Comparison of ENCODE assay signal across 14 cellular contexts in the genomic region with DNA sequence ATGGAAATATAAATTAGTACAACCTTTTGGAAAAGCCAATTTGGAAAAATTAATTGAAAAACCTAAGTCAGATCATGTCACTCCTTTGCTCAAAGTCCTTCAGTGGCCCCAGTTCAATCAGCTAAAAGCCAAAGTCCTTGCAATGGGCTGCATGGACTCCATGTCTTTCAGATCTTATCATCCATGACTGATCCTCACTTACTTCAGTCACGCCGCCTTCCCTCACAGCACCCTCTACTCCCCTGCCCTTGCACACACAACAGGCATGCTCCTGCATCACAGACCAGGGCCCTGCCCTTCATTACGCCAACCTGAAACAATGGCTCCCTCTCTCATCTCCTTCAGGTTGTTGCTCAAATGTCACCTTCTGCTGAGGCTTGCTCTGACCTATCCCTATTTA. TPM values are rescaled to one million over a fixed set of nuclear protein-coding genes. Genes with fewer than 3 reads are reported as not detected.
"Had no signal": no experiment of that assay in that cellular context is flagged by ENCODE, and none has a peak within 500 bp of the region (broad histone marks: within the 10 kb centered on the region; RNA-seq: fewer than 3 reads in every experiment).

No MANE protein-coding gene starts in this region.

- H3K27me3 ChIP-seq: ascending aorta, foreskin keratinocyte, stomach, uterus had no signal

- H3K36me3 ChIP-seq: uterus had no signal

- H3K9me3 Mint-ChIP-seq: activated naive CD8-positive, alpha-beta T cell treated with anti-CD3 and anti-CD28 coated beads, Interleukin-2, amount 50 U/mL, for 24 hours; activated T-cell treated with anti-CD3 and anti-CD28 coated beads, Interleukin-2, amount 50 U/mL, for 72 hours; nephron progenitor cell had no signal

- H3K9me3 ChIP-seq: ascending aorta, stomach, uterus had no signal

- H3K27ac ChIP-seq: foreskin keratinocyte, stomach, uterus had no signal

- H3K27me3 Mint-ChIP-seq: activated naive CD8-positive, alpha-beta T cell treated with anti-CD3 and anti-CD28 coated beads, Interleukin-2, amount 50 U/mL, for 24 hours had no signal

- DNase-seq: activated CD8-positive, alpha-beta memory T cell treated with anti-CD3 and anti-CD28 coated beads, Interleukin-2, amount 50 U/mL, for 4 hours; activated naive CD8-positive, alpha-beta T cell treated with anti-CD3 and anti-CD28 coated beads, Interleukin-2, amount 50 U/mL, for 24 hours; activated T-cell treated with anti-CD3 and anti-CD28 coated beads, Interleukin-2, amount 50 U/mL, for 72 hours; foreskin keratinocyte; left cardiac atrium; nephron progenitor cell; stimulated activated CD4-positive, alpha-beta T cell treated with anti-CD3 and anti-CD28 coated beads, Interleukin-2, amount 100 ng/mL, for 48 hours; stomach; uterus had no signal

- ATAC-seq: activated CD4-positive, CD25-positive, alpha-beta regulatory T cell treated with anti-CD3 and anti-CD28 coated beads, Interleukin-2, amount 50 U/mL, for 24 hours; activated naive CD8-positive, alpha-beta T cell treated with anti-CD3 and anti-CD28 coated beads, Interleukin-2, amount 50 U/mL, for 24 hours; activated T-cell treated with anti-CD3 and anti-CD28 coated beads, Interleukin-2, amount 50 U/mL, for 72 hours; foreskin keratinocyte had no signal

- H3K4me3 Mint-ChIP-seq: activated naive CD8-positive, alpha-beta T cell treated with anti-CD3 and anti-CD28 coated beads, Interleukin-2, amount 50 U/mL, for 24 hours; activated T-cell treated with anti-CD3 and anti-CD28 coated beads, Interleukin-2, amount 50 U/mL, for 72 hours; nephron progenitor cell had no signal

- H3K27ac Mint-ChIP-seq: activated naive CD8-positive, alpha-beta T cell treated with anti-CD3 and anti-CD28 coated beads, Interleukin-2, amount 50 U/mL, for 24 hours; activated T-cell treated with anti-CD3 and anti-CD28 coated beads, Interleukin-2, amount 50 U/mL, for 72 hours had no signal

- H3K4me3 ChIP-seq: ascending aorta, lung, stomach, uterus had no signal

RNA-seq across cellular contexts. Expression of gene FER1L5, which starts 20.0 kb away (rescaled TPM):
- total RNA-seq: activated T-cell treated with anti-CD3 and anti-CD28 coated beads, Interleukin-2, amount 50 U/mL, for 72 hours; ascending aorta; mononuclear cell; T-helper 2 cell treated with Interferon-gamma antibody and Interleukin-4, amounts not matched to agents 100 ng/mL and 5 ng/mL, for 36 hours had no signal
